In genomic region chr4:53306729-53307128, GRCh38 we compare ENCODE assay signal across 27 cellular contexts. TPM values are rescaled to one million over a fixed set of nuclear protein-coding genes. Genes with fewer than 3 reads are reported as not detected.
DNase-seq lines count a peak whose midpoint lies in the region; ATAC-seq and TF ChIP-seq lines count a peak whose summit lies in the region.
"Had no signal": no experiment of that assay in that cellular context is flagged by ENCODE, and none has a peak within 500 bp of the region (broad histone marks: within the 10 kb centered on the region; RNA-seq: fewer than 3 reads in every experiment).

No MANE protein-coding gene starts in this region.

- H3K4me1 Mint-ChIP-seq in activated CD4-positive, alpha-beta memory T cell treated with anti-CD3 and anti-CD28 coated beads for 36 hours (ENCODE audit: low read depth) = peaks cover 3% of the 10 kb centered on the region
- H3K4me1 Mint-ChIP-seq: activated T-helper 17 cell treated with anti-CD3 and anti-CD28 coated beads, Interleukin-2, amount 50 U/mL, for 72 hours had no signal

- TF ChIP-seq CTCF in fibroblast of the aortic adventitia (IDR thresholded peaks at IDR 0.05; ENCODE audit: insufficient read depth, low read length) = no peak
- no peak for TF ChIP-seq CTCF in mammary epithelial cell (conservative IDR thresholded peaks at IDR 0.05 in 1 of 2, IDR thresholded peaks at IDR 0.05 in 1 of 2; ENCODE audit: extremely low read depth in 1 of 2, insufficient read depth in 1 of 2, low read depth in 1 of 2, low read length in 2 of 2)

- no peaks in the 10 kb centered on the region for H4K20me1 ChIP-seq in mammary epithelial cell (ENCODE audit: insufficient read depth, low read length)

- no peak overlapping the region for H3K4me3 Mint-ChIP-seq in activated CD4-positive, alpha-beta memory T cell treated with anti-CD3 and anti-CD28 coated beads for 36 hours
- H3K4me3 Mint-ChIP-seq: activated CD4-positive, alpha-beta T cell treated with anti-CD3 and anti-CD28 coated beads for 36 hours; activated naive CD8-positive, alpha-beta T cell treated with anti-CD3 and anti-CD28 coated beads, Interleukin-2, amount 10 ng/mL, durations not matched to agents 7 days and 5 days; activated T-helper 17 cell treated with anti-CD3 and anti-CD28 coated beads, Interleukin-2, amount 50 U/mL, for 72 hours; CD4-positive, alpha-beta memory T cell; naive B cell had no signal

- dilution Hi-C loops in mammary epithelial cell (cut with HindIII; ENCODE audit: low sequenced_read_pairs) = no loop called here

- POLR2A ChIA-PET in activated CD4-positive, alpha-beta memory T cell treated with anti-CD3 and anti-CD28 coated beads for 36 hours (lab: Charles Lee) = no interaction called here

- H3K36me3 ChIP-seq in ACC112 (ENCODE audit: insufficient read depth, low read length) (no peaks in the 10 kb centered on the region; the same call in 1 of the 2 replicates), mammary epithelial cell (ENCODE audit: insufficient read depth, low read length) (no peaks in the 10 kb centered on the region)
- H3K36me3 ChIP-seq: brain microvascular endothelial cell, colonic mucosa, gastrocnemius medialis, vagina had no signal

- H3K9me3 ChIP-seq in mammary epithelial cell (replicated peaks; ENCODE audit: insufficient read depth, low read length) = no peaks in the 10 kb centered on the region
- H3K9me3 ChIP-seq: colonic mucosa, gastrocnemius medialis, vagina had no signal

- DNase-seq in GM04503 (ENCODE audit: low read depth) (peak; percentile 89), fibroblast of the aortic adventitia (ENCODE audit: low read depth) (peak; percentile 84), mammary epithelial cell (no peak), DMS 273 (lab: John Stamatoyannopoulos, UW; ENCODE audit: unreplicated experiment) (no peak)
- no peak for DNase-seq in activated CD4-positive, alpha-beta memory T cell treated with anti-CD3 and anti-CD28 coated beads for 36 hours
- DNase-seq in activated CD4-positive, alpha-beta T cell treated with anti-CD3 and anti-CD28 coated beads, Interleukin-2, amount 50 U/mL, for 48 hours = no peak
- DNase-seq: 8988T; activated CD4-positive, alpha-beta T cell treated with anti-CD3 and anti-CD28 coated beads for 36 hours; activated naive CD8-positive, alpha-beta T cell treated with anti-CD3 and anti-CD28 coated beads, Interleukin-2, amount 10 ng/mL, durations not matched to agents 7 days and 5 days; brain microvascular endothelial cell; CD4-positive, alpha-beta memory T cell; colonic mucosa; DMS79 treated with DMSO at 0.1 percent for 48 hours; gastrocnemius medialis; hypothalamus; islet precursor cell; MM.1S; naive B cell; NCI-H1436; NCI-H524 treated with DMSO at 0.1 percent for 48 hours; retina; SW 1271 had no signal

- 100% methylated on average over 2 of the region's 2 CpGs for WGBS in mammary epithelial cell (ENCODE audit: low coverage, missing lambda C conversion rate)

- ATAC-seq in SK-N-SH treated with all-trans-retinoic acid at 6 μM for 48 hours = peak; percentile 72
- ATAC-seq: activated CD4-positive, alpha-beta T cell treated with anti-CD3 and anti-CD28 coated beads for 36 hours; activated T-helper 17 cell treated with anti-CD3 and anti-CD28 coated beads, Interleukin-2, amount 50 U/mL, for 72 hours; gastrocnemius medialis had no signal

- BruUV-seq in mammary epithelial cell (replicated peaks; lab: Mats Ljungman, UMichigan) = no TSS peak

- H3K27me3 Mint-ChIP-seq in activated CD4-positive, alpha-beta memory T cell treated with anti-CD3 and anti-CD28 coated beads for 36 hours = no peaks in the 10 kb centered on the region
- H3K27me3 Mint-ChIP-seq: activated CD4-positive, alpha-beta T cell treated with anti-CD3 and anti-CD28 coated beads for 36 hours; activated naive CD8-positive, alpha-beta T cell treated with anti-CD3 and anti-CD28 coated beads, Interleukin-2, amount 10 ng/mL, durations not matched to agents 7 days and 5 days; activated T-helper 17 cell treated with anti-CD3 and anti-CD28 coated beads, Interleukin-2, amount 50 U/mL, for 72 hours; CD4-positive, alpha-beta memory T cell; naive B cell had no signal

- intact Hi-C loops in mammary epithelial cell (cut with micrococcal nuclease) = no loop called here
- intact Hi-C loops in activated CD4-positive, alpha-beta memory T cell treated with anti-CD3 and anti-CD28 coated beads for 36 hours (cut with micrococcal nuclease) = no loop called here

- H2AFZ ChIP-seq in ACC112 (ENCODE audit: low read length, unreplicated experiment) (peak overlapping the region; percentile 32), mammary epithelial cell (ENCODE audit: low read depth, low read length) (no peak overlapping the region)

- H3K36me3 Mint-ChIP-seq in activated CD4-positive, alpha-beta memory T cell treated with anti-CD3 and anti-CD28 coated beads for 36 hours = peaks cover 61% of the 10 kb centered on the region

- no peak overlapping the region for H3K4me2 ChIP-seq in mammary epithelial cell (ENCODE audit: insufficient read depth, low read depth, low read length)

- peak overlapping the region; percentile 54 for H3K4me3 ChIP-seq in ACC112 (ENCODE audit: low read depth, low read length)
- H3K4me3 ChIP-seq in fibroblast of the aortic adventitia (ENCODE audit: low read depth, low read length) = no peak overlapping the region
- H3K4me3 ChIP-seq in mammary epithelial cell (replicated peaks in 1 of 3; ENCODE audit: insufficient read depth in 1 of 3, low read depth in 2 of 3, low read length in 3 of 3) = no peak overlapping the region
- H3K4me3 ChIP-seq: colonic mucosa, gastrocnemius medialis, lung, vagina had no signal

- H3K27ac Mint-ChIP-seq in activated CD4-positive, alpha-beta memory T cell treated with anti-CD3 and anti-CD28 coated beads for 36 hours = no peak overlapping the region
- H3K27ac Mint-ChIP-seq: activated CD4-positive, alpha-beta T cell treated with anti-CD3 and anti-CD28 coated beads for 36 hours; activated naive CD8-positive, alpha-beta T cell treated with anti-CD3 and anti-CD28 coated beads, Interleukin-2, amount 10 ng/mL, durations not matched to agents 7 days and 5 days; activated T-helper 17 cell treated with anti-CD3 and anti-CD28 coated beads, Interleukin-2, amount 50 U/mL, for 72 hours had no signal

- no peak overlapping the region for H3K9ac ChIP-seq in mammary epithelial cell (ENCODE audit: insufficient read depth, low read length)

- H3K9me3 Mint-ChIP-seq in activated CD4-positive, alpha-beta memory T cell treated with anti-CD3 and anti-CD28 coated beads for 36 hours = peaks cover 21% of the 10 kb centered on the region

- H3K27ac ChIP-seq in ACC112 (ENCODE audit: low read depth, low read length) (peak overlapping the region; percentile 81), mammary epithelial cell (ENCODE audit: insufficient read depth, low read depth, low read length) (no peak overlapping the region)
- H3K27ac ChIP-seq: brain microvascular endothelial cell, colonic mucosa, gastrocnemius medialis, vagina had no signal

- H3K79me2 ChIP-seq in ACC112 (ENCODE audit: control insufficient read depth, insufficient read depth, low read length, unreplicated experiment) = no peaks in the 10 kb centered on the region
- no peaks in the 10 kb centered on the region for H3K79me2 ChIP-seq in mammary epithelial cell (ENCODE audit: insufficient read depth, low read length)

- in situ Hi-C loops in mammary epithelial cell (cut with MboI; ENCODE audit: low sequenced_read_pairs in 2 of 2) = no loop called here

- CTCF ChIA-PET in mammary epithelial cell (lab: Charles Lee; ENCODE audit: low non-redundant PET) = no interaction called here
- CTCF ChIA-PET in activated CD4-positive, alpha-beta memory T cell treated with anti-CD3 and anti-CD28 coated beads for 36 hours (lab: Charles Lee) = no interaction called here

- H3K4me1 ChIP-seq in ACC112 (ENCODE audit: control insufficient read depth, insufficient read depth, low read length, unreplicated experiment) (peaks cover 47% of the 10 kb centered on the region), mammary epithelial cell (ENCODE audit: insufficient read depth, low read length) (no peaks in the 10 kb centered on the region)
- H3K4me1 ChIP-seq: colonic mucosa, gastrocnemius medialis, vagina had no signal

- H3K27me3 ChIP-seq in ACC112 (ENCODE audit: insufficient read depth, low read length) (no peaks in the 10 kb centered on the region), mammary epithelial cell (ENCODE audit: insufficient read depth, low read length) (no peaks in the 10 kb centered on the region)
- H3K27me3 ChIP-seq: brain microvascular endothelial cell, colonic mucosa, gastrocnemius medialis, vagina had no signal

TF ChIP-seq in SK-N-SH treated with all-trans-retinoic acid at 6 μM for 48 hours, 23 proteins besides CTCF, POLR2A, EP300 and RAD21 (continues in another document):
- TF ChIP-seq ZNF8 (CRISPR knock-in tag; IDR thresholded peaks at IDR 0.05) (no peak), PPARA (CRISPR knock-in tag; IDR thresholded peaks at IDR 0.05; ENCODE audit: borderline replicate concordance) (no peak), ZNF70 (CRISPR knock-in tag; IDR thresholded peaks at IDR 0.05) (peak; percentile 93), POU6F1 (CRISPR knock-in tag; IDR thresholded peaks at IDR 0.05; ENCODE audit: borderline replicate concordance, low read depth) (no peak)

RNA-seq across cellular contexts. Expression of gene SCFD2, which starts 59.1 kb away (rescaled TPM):
- total RNA-seq in fibroblast of the aortic adventitia (ENCODE audit: low replicate concordance) = 36.7 and 69.2 TPM in 2 replicates
- total RNA-seq in mammary epithelial cell = 10 to 100 TPM; 14.4 to 21.5 TPM
- polyA plus RNA-seq in mammary epithelial cell = 16.2 TPM
- polyA minus RNA-seq in mammary epithelial cell = 33.6 TPM
- 10 to 100 TPM; 18.8 to 19.9 TPM for total RNA-seq in activated CD4-positive, alpha-beta memory T cell treated with anti-CD3 and anti-CD28 coated beads for 36 hours

Comparison
In these comparisons a context has a peak if more than half of its experiments do, and no peak if none do; other contexts are left out.
1. DNase-seq: peak in GM04503 (single experiment) and fibroblast of the aortic adventitia (single experiment); none in mammary epithelial cell (single experiment), activated CD4-positive, alpha-beta memory T cell treated with anti-CD3 and anti-CD28 coated beads for 36 hours (single experiment), DMS 273 (single experiment) and activated CD4-positive, alpha-beta T cell treated with anti-CD3 and anti-CD28 coated beads, Interleukin-2, amount 50 U/mL, for 48 hours (0 of 2).